In the genomic region with DNA sequence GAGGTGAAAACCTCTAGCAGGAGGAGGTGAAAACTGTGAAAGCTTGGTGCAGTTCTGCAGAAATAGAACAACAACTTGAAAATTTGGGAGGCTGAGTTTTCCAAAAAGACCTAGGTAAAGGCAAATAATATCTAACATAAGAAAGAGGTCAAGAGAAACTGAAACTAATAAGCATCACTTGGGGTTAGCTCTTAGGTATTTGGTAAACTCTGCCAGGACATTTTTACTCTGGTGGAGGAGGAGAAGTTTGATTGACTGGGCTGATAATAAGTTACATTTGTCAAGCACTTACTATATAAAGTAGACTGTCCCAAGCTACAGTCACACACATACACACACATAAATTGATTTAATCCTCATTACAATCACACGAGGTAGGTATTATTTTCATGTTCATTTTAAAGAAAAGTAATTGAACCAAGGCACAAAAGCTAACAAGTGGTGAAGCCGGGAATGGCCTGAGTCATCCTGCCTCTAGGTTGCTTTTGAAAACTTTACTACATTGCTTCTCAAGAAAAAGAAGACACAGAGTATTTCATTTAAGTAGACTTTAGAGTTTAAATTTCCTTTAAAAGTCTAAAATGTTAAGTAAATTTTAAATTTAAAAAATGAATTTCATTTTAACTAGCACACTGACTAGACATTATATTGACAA, we compare ENCODE assay signal across 1 cellular context.
TF ChIP-seq lines count a peak whose summit lies in the region.

No MANE protein-coding gene starts in this region.

TF ChIP-seq in GM23338, 12 proteins besides CTCF, POLR2A, EP300 and RAD21 (continued from another document):
- TF ChIP-seq, protein P1, sequence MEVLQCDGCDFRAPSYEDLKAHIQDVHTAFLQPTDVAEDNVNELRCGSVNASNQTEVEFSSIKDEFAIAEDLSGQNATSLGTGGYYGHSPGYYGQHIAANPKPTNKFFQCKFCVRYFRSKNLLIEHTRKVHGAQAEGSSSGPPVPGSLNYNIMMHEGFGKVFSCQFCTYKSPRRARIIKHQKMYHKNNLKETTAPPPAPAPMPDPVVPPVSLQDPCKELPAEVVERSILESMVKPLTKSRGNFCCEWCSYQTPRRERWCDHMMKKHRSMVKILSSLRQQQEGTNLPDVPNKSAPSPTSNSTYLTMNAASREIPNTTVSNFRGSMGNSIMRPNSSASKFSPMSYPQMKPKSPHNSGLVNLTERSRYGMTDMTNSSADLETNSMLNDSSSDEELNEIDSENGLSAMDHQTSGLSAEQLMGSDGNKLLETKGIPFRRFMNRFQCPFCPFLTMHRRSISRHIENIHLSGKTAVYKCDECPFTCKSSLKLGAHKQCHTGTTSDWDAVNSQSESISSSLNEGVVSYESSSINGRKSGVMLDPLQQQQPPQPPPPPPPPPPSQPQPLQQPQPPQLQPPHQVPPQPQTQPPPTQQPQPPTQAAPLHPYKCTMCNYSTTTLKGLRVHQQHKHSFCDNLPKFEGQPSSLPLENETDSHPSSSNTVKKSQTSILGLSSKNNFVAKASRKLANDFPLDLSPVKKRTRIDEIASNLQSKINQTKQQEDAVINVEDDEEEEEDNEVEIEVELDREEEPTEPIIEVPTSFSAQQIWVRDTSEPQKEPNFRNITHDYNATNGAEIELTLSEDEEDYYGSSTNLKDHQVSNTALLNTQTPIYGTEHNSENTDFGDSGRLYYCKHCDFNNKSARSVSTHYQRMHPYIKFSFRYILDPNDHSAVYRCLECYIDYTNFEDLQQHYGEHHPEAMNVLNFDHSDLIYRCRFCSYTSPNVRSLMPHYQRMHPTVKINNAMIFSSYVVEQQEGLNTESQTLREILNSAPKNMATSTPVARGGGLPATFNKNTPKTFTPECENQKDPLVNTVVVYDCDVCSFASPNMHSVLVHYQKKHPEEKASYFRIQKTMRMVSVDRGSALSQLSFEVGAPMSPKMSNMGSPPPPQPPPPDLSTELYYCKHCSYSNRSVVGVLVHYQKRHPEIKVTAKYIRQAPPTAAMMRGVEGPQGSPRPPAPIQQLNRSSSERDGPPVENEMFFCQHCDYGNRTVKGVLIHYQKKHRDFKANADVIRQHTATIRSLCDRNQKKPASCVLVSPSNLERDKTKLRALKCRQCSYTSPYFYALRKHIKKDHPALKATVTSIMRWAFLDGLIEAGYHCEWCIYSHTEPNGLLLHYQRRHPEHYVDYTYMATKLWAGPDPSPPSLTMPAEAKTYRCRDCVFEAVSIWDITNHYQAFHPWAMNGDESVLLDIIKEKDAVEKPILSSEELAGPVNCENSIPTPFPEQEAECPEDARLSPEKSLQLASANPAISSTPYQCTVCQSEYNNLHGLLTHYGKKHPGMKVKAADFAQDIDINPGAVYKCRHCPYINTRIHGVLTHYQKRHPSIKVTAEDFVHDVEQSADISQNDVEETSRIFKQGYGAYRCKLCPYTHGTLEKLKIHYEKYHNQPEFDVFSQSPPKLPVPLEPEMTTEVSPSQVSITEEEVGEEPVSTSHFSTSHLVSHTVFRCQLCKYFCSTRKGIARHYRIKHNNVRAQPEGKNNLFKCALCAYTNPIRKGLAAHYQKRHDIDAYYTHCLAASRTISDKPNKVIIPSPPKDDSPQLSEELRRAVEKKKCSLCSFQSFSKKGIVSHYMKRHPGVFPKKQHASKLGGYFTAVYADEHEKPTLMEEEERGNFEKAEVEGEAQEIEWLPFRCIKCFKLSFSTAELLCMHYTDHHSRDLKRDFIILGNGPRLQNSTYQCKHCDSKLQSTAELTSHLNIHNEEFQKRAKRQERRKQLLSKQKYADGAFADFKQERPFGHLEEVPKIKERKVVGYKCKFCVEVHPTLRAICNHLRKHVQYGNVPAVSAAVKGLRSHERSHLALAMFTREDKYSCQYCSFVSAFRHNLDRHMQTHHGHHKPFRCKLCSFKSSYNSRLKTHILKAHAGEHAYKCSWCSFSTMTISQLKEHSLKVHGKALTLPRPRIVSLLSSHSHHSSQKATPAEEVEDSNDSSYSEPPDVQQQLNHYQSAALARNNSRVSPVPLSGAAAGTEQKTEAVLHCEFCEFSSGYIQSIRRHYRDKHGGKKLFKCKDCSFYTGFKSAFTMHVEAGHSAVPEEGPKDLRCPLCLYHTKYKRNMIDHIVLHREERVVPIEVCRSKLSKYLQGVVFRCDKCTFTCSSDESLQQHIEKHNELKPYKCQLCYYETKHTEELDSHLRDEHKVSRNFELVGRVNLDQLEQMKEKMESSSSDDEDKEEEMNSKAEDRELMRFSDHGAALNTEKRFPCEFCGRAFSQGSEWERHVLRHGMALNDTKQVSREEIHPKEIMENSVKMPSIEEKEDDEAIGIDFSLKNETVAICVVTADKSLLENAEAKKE (CRISPR knock-in tag; IDR thresholded peaks at IDR 0.05), result no peak
- TF ChIP-seq, protein P2, sequence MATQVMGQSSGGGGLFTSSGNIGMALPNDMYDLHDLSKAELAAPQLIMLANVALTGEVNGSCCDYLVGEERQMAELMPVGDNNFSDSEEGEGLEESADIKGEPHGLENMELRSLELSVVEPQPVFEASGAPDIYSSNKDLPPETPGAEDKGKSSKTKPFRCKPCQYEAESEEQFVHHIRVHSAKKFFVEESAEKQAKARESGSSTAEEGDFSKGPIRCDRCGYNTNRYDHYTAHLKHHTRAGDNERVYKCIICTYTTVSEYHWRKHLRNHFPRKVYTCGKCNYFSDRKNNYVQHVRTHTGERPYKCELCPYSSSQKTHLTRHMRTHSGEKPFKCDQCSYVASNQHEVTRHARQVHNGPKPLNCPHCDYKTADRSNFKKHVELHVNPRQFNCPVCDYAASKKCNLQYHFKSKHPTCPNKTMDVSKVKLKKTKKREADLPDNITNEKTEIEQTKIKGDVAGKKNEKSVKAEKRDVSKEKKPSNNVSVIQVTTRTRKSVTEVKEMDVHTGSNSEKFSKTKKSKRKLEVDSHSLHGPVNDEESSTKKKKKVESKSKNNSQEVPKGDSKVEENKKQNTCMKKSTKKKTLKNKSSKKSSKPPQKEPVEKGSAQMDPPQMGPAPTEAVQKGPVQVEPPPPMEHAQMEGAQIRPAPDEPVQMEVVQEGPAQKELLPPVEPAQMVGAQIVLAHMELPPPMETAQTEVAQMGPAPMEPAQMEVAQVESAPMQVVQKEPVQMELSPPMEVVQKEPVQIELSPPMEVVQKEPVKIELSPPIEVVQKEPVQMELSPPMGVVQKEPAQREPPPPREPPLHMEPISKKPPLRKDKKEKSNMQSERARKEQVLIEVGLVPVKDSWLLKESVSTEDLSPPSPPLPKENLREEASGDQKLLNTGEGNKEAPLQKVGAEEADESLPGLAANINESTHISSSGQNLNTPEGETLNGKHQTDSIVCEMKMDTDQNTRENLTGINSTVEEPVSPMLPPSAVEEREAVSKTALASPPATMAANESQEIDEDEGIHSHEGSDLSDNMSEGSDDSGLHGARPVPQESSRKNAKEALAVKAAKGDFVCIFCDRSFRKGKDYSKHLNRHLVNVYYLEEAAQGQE (IDR thresholded peaks at IDR 0.05; ENCODE audit: unreplicated experiment), result no peak
- no peak for TF ChIP-seq ZNF114 (CRISPR knock-in tag; IDR thresholded peaks at IDR 0.05)
TF ChIP-seq in GM23338: peak in this region for 0.
